ENCODE assay signal across 1 cellular context in the genomic region with DNA sequence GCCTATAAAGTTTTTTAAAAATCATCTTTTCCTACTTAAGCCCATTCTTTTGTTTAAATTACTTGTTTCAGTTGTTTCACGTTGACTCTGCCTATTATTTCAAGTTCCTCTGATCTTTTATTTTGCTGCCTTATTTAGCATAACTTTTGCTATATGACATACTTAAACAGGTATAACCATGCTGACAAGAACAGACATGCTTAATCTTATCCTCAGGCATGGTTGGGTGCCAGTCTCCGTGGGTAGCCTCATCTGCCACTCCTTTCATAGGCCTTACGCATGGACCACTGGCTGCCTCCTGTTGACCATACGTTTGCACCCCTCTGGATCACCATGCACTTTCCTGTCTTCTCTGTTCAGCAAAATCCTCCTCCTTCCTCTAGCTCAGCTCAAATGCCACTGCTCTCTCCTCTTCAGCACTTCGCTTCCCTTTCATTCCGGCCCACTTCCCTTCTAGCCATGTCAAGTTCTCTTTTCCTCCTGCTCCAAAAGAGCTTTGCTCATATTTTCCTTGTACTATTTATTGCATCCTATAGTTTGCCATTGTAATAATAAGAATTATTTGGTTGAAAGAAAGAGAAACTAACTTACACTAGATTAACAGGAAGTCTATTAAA.
TF ChIP-seq lines count a peak whose summit lies in the region.

No MANE protein-coding gene starts in this region.

TF ChIP-seq in HepG2, 621 proteins besides CTCF, POLR2A, EP300 and RAD21:
- no peak for TF ChIP-seq ZFP41 (CRISPR knock-in tag; IDR thresholded peaks at IDR 0.05; ENCODE audit: borderline replicate concordance)
- TF ChIP-seq, protein P1, sequence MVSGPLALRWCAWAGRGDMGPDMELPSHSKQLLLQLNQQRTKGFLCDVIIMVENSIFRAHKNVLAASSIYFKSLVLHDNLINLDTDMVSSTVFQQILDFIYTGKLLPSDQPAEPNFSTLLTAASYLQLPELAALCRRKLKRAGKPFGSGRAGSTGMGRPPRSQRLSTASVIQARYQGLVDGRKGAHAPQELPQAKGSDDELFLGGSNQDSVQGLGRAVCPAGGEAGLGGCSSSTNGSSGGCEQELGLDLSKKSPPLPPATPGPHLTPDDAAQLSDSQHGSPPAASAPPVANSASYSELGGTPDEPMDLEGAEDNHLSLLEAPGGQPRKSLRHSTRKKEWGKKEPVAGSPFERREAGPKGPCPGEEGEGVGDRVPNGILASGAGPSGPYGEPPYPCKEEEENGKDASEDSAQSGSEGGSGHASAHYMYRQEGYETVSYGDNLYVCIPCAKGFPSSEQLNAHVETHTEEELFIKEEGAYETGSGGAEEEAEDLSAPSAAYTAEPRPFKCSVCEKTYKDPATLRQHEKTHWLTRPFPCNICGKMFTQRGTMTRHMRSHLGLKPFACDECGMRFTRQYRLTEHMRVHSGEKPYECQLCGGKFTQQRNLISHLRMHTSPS (CRISPR knock-in tag; IDR thresholded peaks at IDR 0.05; ENCODE audit: low read depth): no peak
- TF ChIP-seq TAF15 (IDR thresholded peaks at IDR 0.05; ENCODE audit: low read depth, low read length, poor library complexity, severe bottlenecking): no peak
- TF ChIP-seq RAD51 (IDR thresholded peaks at IDR 0.05; ENCODE audit: borderline replicate concordance): no peak
- no peak for TF ChIP-seq ZKSCAN8 (CRISPR knock-in tag; IDR thresholded peaks at IDR 0.05; ENCODE audit: borderline replicate concordance)
- TF ChIP-seq, protein P2, sequence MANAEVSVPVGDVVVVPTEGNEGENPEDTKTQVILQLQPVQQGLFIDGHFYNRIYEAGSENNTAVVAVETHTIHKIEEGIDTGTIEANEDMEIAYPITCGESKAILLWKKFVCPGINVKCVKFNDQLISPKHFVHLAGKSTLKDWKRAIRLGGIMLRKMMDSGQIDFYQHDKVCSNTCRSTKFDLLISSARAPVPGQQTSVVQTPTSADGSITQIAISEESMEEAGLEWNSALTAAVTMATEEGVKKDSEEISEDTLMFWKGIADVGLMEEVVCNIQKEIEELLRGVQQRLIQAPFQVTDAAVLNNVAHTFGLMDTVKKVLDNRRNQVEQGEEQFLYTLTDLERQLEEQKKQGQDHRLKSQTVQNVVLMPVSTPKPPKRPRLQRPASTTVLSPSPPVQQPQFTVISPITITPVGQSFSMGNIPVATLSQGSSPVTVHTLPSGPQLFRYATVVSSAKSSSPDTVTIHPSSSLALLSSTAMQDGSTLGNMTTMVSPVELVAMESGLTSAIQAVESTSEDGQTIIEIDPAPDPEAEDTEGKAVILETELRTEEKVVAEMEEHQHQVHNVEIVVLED (CRISPR knock-in tag; IDR thresholded peaks at IDR 0.05; ENCODE audit: borderline replicate concordance): no peak
- no peak for TF ChIP-seq RBM39 (IDR thresholded peaks at IDR 0.05; ENCODE audit: low read depth, low read length, poor library complexity, severe bottlenecking)
- TF ChIP-seq SATB2 (CRISPR knock-in tag; IDR thresholded peaks at IDR 0.05): no peak
- TF ChIP-seq GABPB1 (CRISPR knock-in tag; IDR thresholded peaks at IDR 0.05): no peak
- TF ChIP-seq, protein P3, sequence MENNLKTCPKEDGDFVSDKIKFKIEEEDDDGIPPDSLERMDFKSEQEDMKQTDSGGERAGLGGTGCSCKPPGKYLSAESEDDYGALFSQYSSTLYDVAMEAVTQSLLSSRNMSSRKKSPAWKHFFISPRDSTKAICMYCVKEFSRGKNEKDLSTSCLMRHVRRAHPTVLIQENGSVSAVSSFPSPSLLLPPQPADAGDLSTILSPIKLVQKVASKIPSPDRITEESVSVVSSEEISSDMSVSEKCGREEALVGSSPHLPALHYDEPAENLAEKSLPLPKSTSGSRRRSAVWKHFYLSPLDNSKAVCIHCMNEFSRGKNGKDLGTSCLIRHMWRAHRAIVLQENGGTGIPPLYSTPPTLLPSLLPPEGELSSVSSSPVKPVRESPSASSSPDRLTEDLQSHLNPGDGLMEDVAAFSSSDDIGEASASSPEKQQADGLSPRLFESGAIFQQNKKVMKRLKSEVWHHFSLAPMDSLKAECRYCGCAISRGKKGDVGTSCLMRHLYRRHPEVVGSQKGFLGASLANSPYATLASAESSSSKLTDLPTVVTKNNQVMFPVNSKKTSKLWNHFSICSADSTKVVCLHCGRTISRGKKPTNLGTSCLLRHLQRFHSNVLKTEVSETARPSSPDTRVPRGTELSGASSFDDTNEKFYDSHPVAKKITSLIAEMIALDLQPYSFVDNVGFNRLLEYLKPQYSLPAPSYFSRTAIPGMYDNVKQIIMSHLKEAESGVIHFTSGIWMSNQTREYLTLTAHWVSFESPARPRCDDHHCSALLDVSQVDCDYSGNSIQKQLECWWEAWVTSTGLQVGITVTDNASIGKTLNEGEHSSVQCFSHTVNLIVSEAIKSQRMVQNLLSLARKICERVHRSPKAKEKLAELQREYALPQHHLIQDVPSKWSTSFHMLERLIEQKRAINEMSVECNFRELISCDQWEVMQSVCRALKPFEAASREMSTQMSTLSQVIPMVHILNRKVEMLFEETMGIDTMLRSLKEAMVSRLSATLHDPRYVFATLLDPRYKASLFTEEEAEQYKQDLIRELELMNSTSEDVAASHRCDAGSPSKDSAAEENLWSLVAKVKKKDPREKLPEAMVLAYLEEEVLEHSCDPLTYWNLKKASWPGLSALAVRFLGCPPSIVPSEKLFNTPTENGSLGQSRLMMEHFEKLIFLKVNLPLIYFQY (CRISPR knock-in tag; IDR thresholded peaks at IDR 0.05; ENCODE audit: borderline replicate concordance): no peak
- TF ChIP-seq TARDBP (CRISPR knock-in tag; IDR thresholded peaks at IDR 0.05): no peak
- TF ChIP-seq FOXA3 (CRISPR knock-in tag; IDR thresholded peaks at IDR 0.05): no peak
- no peak for TF ChIP-seq FIP1L1 (IDR thresholded peaks at IDR 0.05; ENCODE audit: borderline replicate concordance, insufficient read depth, low read depth, low read length)
- TF ChIP-seq SP2 (CRISPR knock-in tag; IDR thresholded peaks at IDR 0.05): no peak
- no peak for TF ChIP-seq JUNB (CRISPR knock-in tag; IDR thresholded peaks at IDR 0.05; ENCODE audit: borderline replicate concordance)
- no peak for TF ChIP-seq DPF2 (CRISPR knock-in tag; IDR thresholded peaks at IDR 0.05; ENCODE audit: borderline replicate concordance, low read depth)
- no peak for TF ChIP-seq ZNF747 (CRISPR knock-in tag; IDR thresholded peaks at IDR 0.05; ENCODE audit: borderline replicate concordance)
